ENCODE assay signal across 2 cellular contexts in the genomic region with DNA sequence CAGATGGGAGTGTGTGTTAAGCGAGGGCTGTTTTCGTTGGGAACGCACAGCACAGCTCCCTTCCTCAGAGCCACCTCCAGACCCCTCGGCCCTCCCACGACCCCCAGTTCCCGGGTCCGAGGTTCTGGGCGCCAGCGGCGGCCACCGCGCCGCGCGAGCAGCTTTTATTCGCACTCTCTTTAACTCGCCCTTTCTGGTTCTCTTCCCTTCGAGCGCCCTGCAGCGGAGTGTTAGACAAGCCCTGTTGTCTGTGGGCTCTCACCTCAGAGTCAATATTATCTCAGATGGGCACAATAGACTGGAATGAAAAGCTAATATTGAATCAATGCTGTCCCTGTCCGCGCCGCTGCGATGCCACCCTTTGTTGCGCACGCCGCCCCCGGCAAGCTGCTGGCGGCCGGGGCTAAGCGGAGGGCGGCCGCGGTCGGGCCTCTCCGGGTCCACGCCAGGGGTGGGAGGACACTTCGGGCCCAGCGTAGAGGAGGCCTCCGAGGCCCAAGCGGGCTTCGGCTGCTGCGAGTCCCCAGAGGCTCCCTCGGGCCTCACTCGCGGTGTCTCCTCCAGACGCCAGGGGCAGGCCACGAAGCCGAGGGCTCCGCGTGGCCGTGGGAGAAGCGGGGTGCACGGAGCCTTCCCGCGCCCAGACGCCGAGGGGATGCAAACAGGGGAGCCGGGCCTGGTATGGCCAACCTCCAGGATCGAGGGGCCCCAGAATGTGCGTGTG.
TF ChIP-seq lines count a peak whose summit lies in the region.

No MANE protein-coding gene starts in this region.

TF ChIP-seq in HepG2, 621 proteins besides CTCF, POLR2A, EP300 and RAD21:
- TF ChIP-seq RNF2 (conservative IDR thresholded peaks at IDR 0.05; ENCODE audit: low read depth) (peak; percentile 54; the same call in 1 of the 2 replicates), RXRA (CRISPR knock-in tag; IDR thresholded peaks at IDR 0.05) (no peak), ZNF891 (CRISPR knock-in tag; IDR thresholded peaks at IDR 0.05) (0 out of 2 replicates have a peak, but pooled peaks have one; percentile 56), AGO2 (optimal IDR thresholded peaks at IDR 0.05; ENCODE audit: low read depth, low read length) (no peak), ZNF331 (CRISPR knock-in tag; IDR thresholded peaks at IDR 0.05) (no peak), SOX5 (CRISPR knock-in tag; IDR thresholded peaks at IDR 0.05; ENCODE audit: borderline replicate concordance) (peak; percentile 67; the same call in 1 of the 2 replicates), HOXA9 (CRISPR knock-in tag; IDR thresholded peaks at IDR 0.05; ENCODE audit: borderline replicate concordance) (no peak), HNRNPLL (IDR thresholded peaks at IDR 0.05; ENCODE audit: low read depth, low read length, poor library complexity, severe bottlenecking) (peak; percentile 42), SOX6 (IDR thresholded peaks at IDR 0.05) (no peak), SOX6 (CRISPR knock-in tag; IDR thresholded peaks at IDR 0.05) (peak; percentile 79), TAF1 (CRISPR knock-in tag; IDR thresholded peaks at IDR 0.05) (no peak), SOX13 (IDR thresholded peaks at IDR 0.05) (peak; percentile 62), SOX13 (CRISPR knock-in tag; conservative IDR thresholded peaks at IDR 0.05 in 1 of 2, IDR thresholded peaks at IDR 0.05 in 1 of 2) (peak in 1 of 2 experiments; percentile 93; a peak in 2 of 4 replicates), FOXA1 (IDR thresholded peaks at IDR 0.05) (no peak), FOXA1 (CRISPR knock-in tag; IDR thresholded peaks at IDR 0.05) (peak; percentile 45; the same call in 1 of the 2 replicates), ATF1 (CRISPR knock-in tag; IDR thresholded peaks at IDR 0.05) (no peak), KDM2A (CRISPR knock-in tag; IDR thresholded peaks at IDR 0.05; ENCODE audit: borderline replicate concordance, low read depth) (0 out of 2 replicates have a peak, but pooled peaks have one; percentile 17), EZH2 (conservative IDR thresholded peaks at IDR 0.05; ENCODE audit: low read depth, low read length) (peak; percentile 54; the same call in 1 of the 2 replicates)
- TF ChIP-seq, protein P1, sequence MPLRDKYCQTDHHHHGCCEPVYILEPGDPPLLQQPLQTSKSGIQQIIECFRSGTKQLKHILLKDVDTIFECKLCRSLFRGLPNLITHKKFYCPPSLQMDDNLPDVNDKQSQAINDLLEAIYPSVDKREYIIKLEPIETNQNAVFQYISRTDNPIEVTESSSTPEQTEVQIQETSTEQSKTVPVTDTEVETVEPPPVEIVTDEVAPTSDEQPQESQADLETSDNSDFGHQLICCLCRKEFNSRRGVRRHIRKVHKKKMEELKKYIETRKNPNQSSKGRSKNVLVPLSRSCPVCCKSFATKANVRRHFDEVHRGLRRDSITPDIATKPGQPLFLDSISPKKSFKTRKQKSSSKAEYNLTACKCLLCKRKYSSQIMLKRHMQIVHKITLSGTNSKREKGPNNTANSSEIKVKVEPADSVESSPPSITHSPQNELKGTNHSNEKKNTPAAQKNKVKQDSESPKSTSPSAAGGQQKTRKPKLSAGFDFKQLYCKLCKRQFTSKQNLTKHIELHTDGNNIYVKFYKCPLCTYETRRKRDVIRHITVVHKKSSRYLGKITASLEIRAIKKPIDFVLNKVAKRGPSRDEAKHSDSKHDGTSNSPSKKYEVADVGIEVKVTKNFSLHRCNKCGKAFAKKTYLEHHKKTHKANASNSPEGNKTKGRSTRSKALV (CRISPR knock-in tag; IDR thresholded peaks at IDR 0.05) = peak; percentile 27; the same call in 1 of the 2 replicates
- TF ChIP-seq, protein P2, sequence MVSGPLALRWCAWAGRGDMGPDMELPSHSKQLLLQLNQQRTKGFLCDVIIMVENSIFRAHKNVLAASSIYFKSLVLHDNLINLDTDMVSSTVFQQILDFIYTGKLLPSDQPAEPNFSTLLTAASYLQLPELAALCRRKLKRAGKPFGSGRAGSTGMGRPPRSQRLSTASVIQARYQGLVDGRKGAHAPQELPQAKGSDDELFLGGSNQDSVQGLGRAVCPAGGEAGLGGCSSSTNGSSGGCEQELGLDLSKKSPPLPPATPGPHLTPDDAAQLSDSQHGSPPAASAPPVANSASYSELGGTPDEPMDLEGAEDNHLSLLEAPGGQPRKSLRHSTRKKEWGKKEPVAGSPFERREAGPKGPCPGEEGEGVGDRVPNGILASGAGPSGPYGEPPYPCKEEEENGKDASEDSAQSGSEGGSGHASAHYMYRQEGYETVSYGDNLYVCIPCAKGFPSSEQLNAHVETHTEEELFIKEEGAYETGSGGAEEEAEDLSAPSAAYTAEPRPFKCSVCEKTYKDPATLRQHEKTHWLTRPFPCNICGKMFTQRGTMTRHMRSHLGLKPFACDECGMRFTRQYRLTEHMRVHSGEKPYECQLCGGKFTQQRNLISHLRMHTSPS (CRISPR knock-in tag; IDR thresholded peaks at IDR 0.05; ENCODE audit: low read depth) = no peak

TF ChIP-seq in K562, 482 proteins besides CTCF, POLR2A, EP300 and RAD21:
- TF ChIP-seq BCOR (IDR thresholded peaks at IDR 0.05) = no peak
- TF ChIP-seq HDGF (IDR thresholded peaks at IDR 0.05) = no peak
- TF ChIP-seq TAL1 (IDR thresholded peaks at IDR 0.05) = no peak
- TF ChIP-seq HEY1 (CRISPR knock-in tag; IDR thresholded peaks at IDR 0.05; ENCODE audit: borderline replicate concordance) = no peak
- 0 out of 2 replicates have a peak, but pooled peaks have one; percentile 27 for TF ChIP-seq SAFB (IDR thresholded peaks at IDR 0.05; ENCODE audit: borderline replicate concordance, low read depth, low read length)
